1 cellular context compared by ENCODE assay signal in genomic region chr3:124730129-124730919, GRCh38.
TF ChIP-seq lines count a peak whose summit lies in the region.

Gene UMPS, plus strand, starts transcription at chr3:124730452. Its CDS starts 20 bp downstream, at chr3:124730472.

TF ChIP-seq in GM12878, 131 proteins besides CTCF, POLR2A, EP300 and RAD21 (continued from another document and continues in another):
- TF ChIP-seq PAX8 (IDR thresholded peaks at IDR 0.05) (no peak), ZBTB4 (CRISPR knock-in tag; IDR thresholded peaks at IDR 0.05) (peak; percentile 66; the same call in 1 of the 2 replicates), EGR1 (IDR thresholded peaks at IDR 0.05; ENCODE audit: borderline replicate concordance in 1 of 2, low read depth in 2 of 2, low read length in 2 of 2) (peak in 1 of 2 experiments; percentile 17; a peak in 1 of 3 replicates), GATAD2B (conservative IDR thresholded peaks at IDR 0.05; ENCODE audit: low read depth) (0 out of 2 replicates have a peak, but pooled peaks have one; percentile 38), SP1 (IDR thresholded peaks at IDR 0.05; ENCODE audit: low read depth, low read length) (peak; percentile 69), KLF5 (IDR thresholded peaks at IDR 0.05; ENCODE audit: partially characterized antibody) (no peak), CBX5 (IDR thresholded peaks at IDR 0.05; ENCODE audit: low read depth) (no peak), PML (IDR thresholded peaks at IDR 0.05; ENCODE audit: low read length) (peak; percentile 92), STAT3 (IDR thresholded peaks at IDR 0.05; ENCODE audit: low read depth, low read length) (no peak), ZNF207 (IDR thresholded peaks at IDR 0.05; ENCODE audit: borderline replicate concordance) (no peak), ZNF384 (IDR thresholded peaks at IDR 0.05; ENCODE audit: borderline replicate concordance, low read depth, low read length) (no peak), CHD2 (IDR thresholded peaks at IDR 0.05; ENCODE audit: borderline replicate concordance, low read depth, low read length) (peak; percentile 74; the same call in 1 of the 2 replicates), MEF2B (IDR thresholded peaks at IDR 0.05; ENCODE audit: partially characterized antibody, poor library complexity, severe bottlenecking) (peak; percentile 15), GABPA (IDR thresholded peaks at IDR 0.05; ENCODE audit: low read depth) (peak; percentile 91), PAX5 (IDR thresholded peaks at IDR 0.05; ENCODE audit: borderline replicate concordance, low read depth, low read length) (peak; percentile 56; the same call in 1 of the 2 replicates), BMI1 (IDR thresholded peaks at IDR 0.05; ENCODE audit: borderline replicate concordance) (no peak), RFX5 (IDR thresholded peaks at IDR 0.05; ENCODE audit: low read depth, low read length) (peak; percentile 60; the same call in 1 of the 2 replicates), MAX (IDR thresholded peaks at IDR 0.05; ENCODE audit: low read depth, low read length) (peak; percentile 80; the same call in 1 of the 2 replicates), CHD4 (IDR thresholded peaks at IDR 0.05) (no peak), ESRRA (IDR thresholded peaks at IDR 0.05; ENCODE audit: low read length) (peak; percentile 53; the same call in 1 of the 2 replicates), BACH1 (IDR thresholded peaks at IDR 0.05; ENCODE audit: borderline replicate concordance) (peak; percentile 37; the same call in 1 of the 2 replicates), NFIC (IDR thresholded peaks at IDR 0.05; ENCODE audit: low read depth, low read length) (no peak; the same call in 1 of the 2 replicates), SIN3A (IDR thresholded peaks at IDR 0.05; ENCODE audit: low read depth, low read length) (peak; percentile 84; the same call in 1 of the 2 replicates), HCFC1 (IDR thresholded peaks at IDR 0.05; ENCODE audit: low read length) (peak; percentile 75), MTA3 (IDR thresholded peaks at IDR 0.05; ENCODE audit: borderline replicate concordance, low read length) (no peak), SREBF1 (IDR thresholded peaks at IDR 0.05; ENCODE audit: low read length) (no peak), SPI1 (IDR thresholded peaks at IDR 0.05; ENCODE audit: borderline replicate concordance, insufficient read depth, low read depth, low read length) (no peak), RAD51 (IDR thresholded peaks at IDR 0.05) (peak; percentile 36; the same call in 1 of the 2 replicates), SREBF2 (IDR thresholded peaks at IDR 0.05; ENCODE audit: low read length) (no peak), YBX1 (IDR thresholded peaks at IDR 0.05) (no peak), BCL11A (IDR thresholded peaks at IDR 0.05; ENCODE audit: low read depth, low read length) (no peak), RELA (IDR thresholded peaks at IDR 0.05; ENCODE audit: borderline replicate concordance, partially characterized antibody) (peak; percentile 88), SMARCA5 (IDR thresholded peaks at IDR 0.05) (no peak)
- TF ChIP-seq, protein P1, sequence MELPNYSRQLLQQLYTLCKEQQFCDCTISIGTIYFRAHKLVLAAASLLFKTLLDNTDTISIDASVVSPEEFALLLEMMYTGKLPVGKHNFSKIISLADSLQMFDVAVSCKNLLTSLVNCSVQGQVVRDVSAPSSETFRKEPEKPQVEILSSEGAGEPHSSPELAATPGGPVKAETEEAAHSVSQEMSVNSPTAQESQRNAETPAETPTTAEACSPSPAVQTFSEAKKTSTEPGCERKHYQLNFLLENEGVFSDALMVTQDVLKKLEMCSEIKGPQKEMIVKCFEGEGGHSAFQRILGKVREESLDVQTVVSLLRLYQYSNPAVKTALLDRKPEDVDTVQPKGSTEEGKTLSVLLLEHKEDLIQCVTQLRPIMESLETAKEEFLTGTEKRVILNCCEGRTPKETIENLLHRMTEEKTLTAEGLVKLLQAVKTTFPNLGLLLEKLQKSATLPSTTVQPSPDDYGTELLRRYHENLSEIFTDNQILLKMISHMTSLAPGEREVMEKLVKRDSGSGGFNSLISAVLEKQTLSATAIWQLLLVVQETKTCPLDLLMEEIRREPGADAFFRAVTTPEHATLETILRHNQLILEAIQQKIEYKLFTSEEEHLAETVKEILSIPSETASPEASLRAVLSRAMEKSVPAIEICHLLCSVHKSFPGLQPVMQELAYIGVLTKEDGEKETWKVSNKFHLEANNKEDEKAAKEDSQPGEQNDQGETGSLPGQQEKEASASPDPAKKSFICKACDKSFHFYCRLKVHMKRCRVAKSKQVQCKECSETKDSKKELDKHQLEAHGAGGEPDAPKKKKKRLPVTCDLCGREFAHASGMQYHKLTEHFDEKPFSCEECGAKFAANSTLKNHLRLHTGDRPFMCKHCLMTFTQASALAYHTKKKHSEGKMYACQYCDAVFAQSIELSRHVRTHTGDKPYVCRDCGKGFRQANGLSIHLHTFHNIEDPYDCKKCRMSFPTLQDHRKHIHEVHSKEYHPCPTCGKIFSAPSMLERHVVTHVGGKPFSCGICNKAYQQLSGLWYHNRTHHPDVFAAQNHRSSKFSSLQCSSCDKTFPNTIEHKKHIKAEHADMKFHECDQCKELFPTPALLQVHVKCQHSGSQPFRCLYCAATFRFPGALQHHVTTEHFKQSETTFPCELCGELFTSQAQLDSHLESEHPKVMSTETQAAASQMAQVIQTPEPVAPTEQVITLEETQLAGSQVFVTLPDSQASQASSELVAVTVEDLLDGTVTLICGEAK (IDR thresholded peaks at IDR 0.05; ENCODE audit: borderline replicate concordance) = peak; percentile 85
- TF ChIP-seq, protein P2, sequence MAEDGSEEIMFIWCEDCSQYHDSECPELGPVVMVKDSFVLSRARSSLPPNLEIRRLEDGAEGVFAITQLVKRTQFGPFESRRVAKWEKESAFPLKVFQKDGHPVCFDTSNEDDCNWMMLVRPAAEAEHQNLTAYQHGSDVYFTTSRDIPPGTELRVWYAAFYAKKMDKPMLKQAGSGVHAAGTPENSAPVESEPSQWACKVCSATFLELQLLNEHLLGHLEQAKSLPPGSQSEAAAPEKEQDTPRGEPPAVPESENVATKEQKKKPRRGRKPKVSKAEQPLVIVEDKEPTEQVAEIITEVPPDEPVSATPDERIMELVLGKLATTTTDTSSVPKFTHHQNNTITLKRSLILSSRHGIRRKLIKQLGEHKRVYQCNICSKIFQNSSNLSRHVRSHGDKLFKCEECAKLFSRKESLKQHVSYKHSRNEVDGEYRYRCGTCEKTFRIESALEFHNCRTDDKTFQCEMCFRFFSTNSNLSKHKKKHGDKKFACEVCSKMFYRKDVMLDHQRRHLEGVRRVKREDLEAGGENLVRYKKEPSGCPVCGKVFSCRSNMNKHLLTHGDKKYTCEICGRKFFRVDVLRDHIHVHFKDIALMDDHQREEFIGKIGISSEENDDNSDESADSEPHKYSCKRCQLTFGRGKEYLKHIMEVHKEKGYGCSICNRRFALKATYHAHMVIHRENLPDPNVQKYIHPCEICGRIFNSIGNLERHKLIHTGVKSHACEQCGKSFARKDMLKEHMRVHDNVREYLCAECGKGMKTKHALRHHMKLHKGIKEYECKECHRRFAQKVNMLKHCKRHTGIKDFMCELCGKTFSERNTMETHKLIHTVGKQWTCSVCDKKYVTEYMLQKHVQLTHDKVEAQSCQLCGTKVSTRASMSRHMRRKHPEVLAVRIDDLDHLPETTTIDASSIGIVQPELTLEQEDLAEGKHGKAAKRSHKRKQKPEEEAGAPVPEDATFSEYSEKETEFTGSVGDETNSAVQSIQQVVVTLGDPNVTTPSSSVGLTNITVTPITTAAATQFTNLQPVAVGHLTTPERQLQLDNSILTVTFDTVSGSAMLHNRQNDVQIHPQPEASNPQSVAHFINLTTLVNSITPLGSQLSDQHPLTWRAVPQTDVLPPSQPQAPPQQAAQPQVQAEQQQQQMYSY (CRISPR knock-in tag; IDR thresholded peaks at IDR 0.05) = peak; percentile 84
- TF ChIP-seq, protein P3, sequence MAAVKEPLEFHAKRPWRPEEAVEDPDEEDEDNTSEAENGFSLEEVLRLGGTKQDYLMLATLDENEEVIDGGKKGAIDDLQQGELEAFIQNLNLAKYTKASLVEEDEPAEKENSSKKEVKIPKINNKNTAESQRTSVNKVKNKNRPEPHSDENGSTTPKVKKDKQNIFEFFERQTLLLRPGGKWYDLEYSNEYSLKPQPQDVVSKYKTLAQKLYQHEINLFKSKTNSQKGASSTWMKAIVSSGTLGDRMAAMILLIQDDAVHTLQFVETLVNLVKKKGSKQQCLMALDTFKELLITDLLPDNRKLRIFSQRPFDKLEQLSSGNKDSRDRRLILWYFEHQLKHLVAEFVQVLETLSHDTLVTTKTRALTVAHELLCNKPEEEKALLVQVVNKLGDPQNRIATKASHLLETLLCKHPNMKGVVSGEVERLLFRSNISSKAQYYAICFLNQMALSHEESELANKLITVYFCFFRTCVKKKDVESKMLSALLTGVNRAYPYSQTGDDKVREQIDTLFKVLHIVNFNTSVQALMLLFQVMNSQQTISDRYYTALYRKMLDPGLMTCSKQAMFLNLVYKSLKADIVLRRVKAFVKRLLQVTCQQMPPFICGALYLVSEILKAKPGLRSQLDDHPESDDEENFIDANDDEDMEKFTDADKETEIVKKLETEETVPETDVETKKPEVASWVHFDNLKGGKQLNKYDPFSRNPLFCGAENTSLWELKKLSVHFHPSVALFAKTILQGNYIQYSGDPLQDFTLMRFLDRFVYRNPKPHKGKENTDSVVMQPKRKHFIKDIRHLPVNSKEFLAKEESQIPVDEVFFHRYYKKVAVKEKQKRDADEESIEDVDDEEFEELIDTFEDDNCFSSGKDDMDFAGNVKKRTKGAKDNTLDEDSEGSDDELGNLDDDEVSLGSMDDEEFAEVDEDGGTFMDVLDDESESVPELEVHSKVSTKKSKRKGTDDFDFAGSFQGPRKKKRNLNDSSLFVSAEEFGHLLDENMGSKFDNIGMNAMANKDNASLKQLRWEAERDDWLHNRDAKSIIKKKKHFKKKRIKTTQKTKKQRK (IDR thresholded peaks at IDR 0.05; ENCODE audit: low read depth, low read length) = 0 out of 2 replicates have a peak, but pooled peaks have one; percentile 16
- TF ChIP-seq, protein P4, sequence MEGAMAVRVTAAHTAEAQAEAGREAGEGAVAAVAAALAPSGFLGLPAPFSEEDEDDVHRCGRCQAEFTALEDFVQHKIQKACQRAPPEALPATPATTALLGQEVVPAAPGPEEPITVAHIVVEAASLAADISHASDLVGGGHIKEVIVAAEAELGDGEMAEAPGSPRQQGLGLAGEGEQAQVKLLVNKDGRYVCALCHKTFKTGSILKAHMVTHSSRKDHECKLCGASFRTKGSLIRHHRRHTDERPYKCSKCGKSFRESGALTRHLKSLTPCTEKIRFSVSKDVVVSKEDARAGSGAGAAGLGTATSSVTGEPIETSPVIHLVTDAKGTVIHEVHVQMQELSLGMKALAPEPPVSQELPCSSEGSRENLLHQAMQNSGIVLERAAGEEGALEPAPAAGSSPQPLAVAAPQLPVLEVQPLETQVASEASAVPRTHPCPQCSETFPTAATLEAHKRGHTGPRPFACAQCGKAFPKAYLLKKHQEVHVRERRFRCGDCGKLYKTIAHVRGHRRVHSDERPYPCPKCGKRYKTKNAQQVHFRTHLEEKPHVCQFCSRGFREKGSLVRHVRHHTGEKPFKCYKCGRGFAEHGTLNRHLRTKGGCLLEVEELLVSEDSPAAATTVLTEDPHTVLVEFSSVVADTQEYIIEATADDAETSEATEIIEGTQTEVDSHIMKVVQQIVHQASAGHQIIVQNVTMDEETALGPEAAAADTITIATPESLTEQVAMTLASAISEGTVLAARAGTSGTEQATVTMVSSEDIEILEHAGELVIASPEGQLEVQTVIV (IDR thresholded peaks at IDR 0.05; ENCODE audit: borderline replicate concordance, partially characterized antibody) = no peak
